1 cellular context compared by ENCODE assay signal in genomic region chr18:23437357-23438045, GRCh38.
A peak's percentile ranks its signal among the peaks of the same experiment; 100 is the strongest.
TF ChIP-seq lines count a peak whose summit lies in the region.

No MANE protein-coding gene starts in this region.

TF ChIP-seq in K562, 482 proteins besides CTCF, POLR2A, EP300 and RAD21 (continued from another document):
- TF ChIP-seq E2F6 (IDR thresholded peaks at IDR 0.05; ENCODE audit: borderline replicate concordance in 1 of 2, extremely low read depth in 1 of 2, insufficient read depth in 1 of 2, insufficient read length in 1 of 2, low read depth in 1 of 2, low read length in 1 of 2, poor library complexity in 1 of 2, severe bottlenecking in 1 of 2) = peak; percentile 93 to 96
- TF ChIP-seq MNT (conservative IDR thresholded peaks at IDR 0.05) = peak; percentile 99
- TF ChIP-seq MAFK (IDR thresholded peaks at IDR 0.05; ENCODE audit: low read length) = no peak
- no peak for TF ChIP-seq MCM3 (IDR thresholded peaks at IDR 0.05)
- TF ChIP-seq ZEB2 (IDR thresholded peaks at IDR 0.05) = peak; percentile 93
- TF ChIP-seq RCOR1 (IDR thresholded peaks at IDR 0.05; ENCODE audit: borderline replicate concordance in 1 of 2, low read depth in 2 of 2, low read length in 2 of 2) = peak in 1 of 2 experiments; percentile 34; a peak in 1 of 4 replicates
- peak; percentile 45 for TF ChIP-seq RFX1 (IDR thresholded peaks at IDR 0.05)
- 0 out of 2 replicates have a peak, but pooled peaks have one; percentile 19 for TF ChIP-seq MECOM (CRISPR knock-in tag; IDR thresholded peaks at IDR 0.05)
- TF ChIP-seq ARID4B (CRISPR knock-in tag; IDR thresholded peaks at IDR 0.05) = peak; percentile 73; the same call in 1 of the 2 replicates
- TF ChIP-seq NFRKB (IDR thresholded peaks at IDR 0.05; ENCODE audit: low read depth) = no peak
- peak; percentile 75; the same call in 1 of the 2 replicates for TF ChIP-seq PKNOX1 (IDR thresholded peaks at IDR 0.05)
- TF ChIP-seq ERF (CRISPR knock-in tag; IDR thresholded peaks at IDR 0.05) = 0 out of 2 replicates have a peak, but pooled peaks have one; percentile 55
- 0 out of 2 replicates have a peak, but pooled peaks have one; percentile 14 for TF ChIP-seq ETV5 (CRISPR knock-in tag; IDR thresholded peaks at IDR 0.05; ENCODE audit: low read depth)
- 0 out of 2 replicates have a peak, but pooled peaks have one; percentile 25 for TF ChIP-seq ZNF134 (CRISPR knock-in tag; conservative IDR thresholded peaks at IDR 0.05)
- TF ChIP-seq EP400 (IDR thresholded peaks at IDR 0.05) = peak; percentile 91
- TF ChIP-seq HMGN3 (IDR thresholded peaks at IDR 0.05; ENCODE audit: borderline replicate concordance, extremely low read depth, insufficient read length, low read depth, low read length) = peak; percentile 24
- TF ChIP-seq POLR2G (IDR thresholded peaks at IDR 0.05; ENCODE audit: low read depth, low read length) = peak; percentile 91
- TF ChIP-seq TBP (optimal IDR thresholded peaks at IDR 0.05; ENCODE audit: low read depth, low read length) = peak; percentile 2
- peak; percentile 66; the same call in 1 of the 2 replicates for TF ChIP-seq E2F4 (CRISPR knock-in tag; IDR thresholded peaks at IDR 0.05; ENCODE audit: low read depth)
- TF ChIP-seq CREB3L1 (IDR thresholded peaks at IDR 0.05; ENCODE audit: borderline replicate concordance, low read depth) = peak; percentile 82; the same call in 1 of the 2 replicates
- TF ChIP-seq ARID1B (IDR thresholded peaks at IDR 0.05) = 0 out of 2 replicates have a peak, but pooled peaks have one; percentile 6
- peak; percentile 44; the same call in 1 of the 2 replicates for TF ChIP-seq ESRRA (IDR thresholded peaks at IDR 0.05; ENCODE audit: borderline replicate concordance, low read depth)
- peak; percentile 99 for TF ChIP-seq RBBP5 (IDR thresholded peaks at IDR 0.05; ENCODE audit: borderline replicate concordance, insufficient read depth, low read length, poor library complexity, severe bottlenecking)
- peak; percentile 23 for TF ChIP-seq U2AF1 (optimal IDR thresholded peaks at IDR 0.05; ENCODE audit: low read depth, low read length)
- peak; percentile 73; the same call in 1 of the 2 replicates for TF ChIP-seq MTA3 (IDR thresholded peaks at IDR 0.05; ENCODE audit: borderline replicate concordance)
- TF ChIP-seq BCOR (IDR thresholded peaks at IDR 0.05) = peak; percentile 63; the same call in 1 of the 2 replicates
- TF ChIP-seq ELK3 (CRISPR knock-in tag; IDR thresholded peaks at IDR 0.05) = no peak
- TF ChIP-seq ZNF830 (CRISPR knock-in tag; IDR thresholded peaks at IDR 0.05) = 0 out of 2 replicates have a peak, but pooled peaks have one; percentile 70
- peak; percentile 61; the same call in 1 of the 2 replicates for TF ChIP-seq POLR2AphosphoS5 (IDR thresholded peaks at IDR 0.05; ENCODE audit: control insufficient read depth, insufficient read depth, low read depth, low read length)
- peak; percentile 62 for TF ChIP-seq CBFA2T2 (conservative IDR thresholded peaks at IDR 0.05)
- TF ChIP-seq TGIF2 (CRISPR knock-in tag; IDR thresholded peaks at IDR 0.05) = peak; percentile 63; the same call in 1 of the 2 replicates
- peak; percentile 77 for TF ChIP-seq MXD1 (CRISPR knock-in tag; IDR thresholded peaks at IDR 0.05; ENCODE audit: borderline replicate concordance, poor library complexity, severe bottlenecking)
- peak; percentile 87 for TF ChIP-seq LCOR (CRISPR knock-in tag; IDR thresholded peaks at IDR 0.05)
- peak; percentile 94 for TF ChIP-seq RAD51 (IDR thresholded peaks at IDR 0.05; ENCODE audit: borderline replicate concordance, low read depth)
- TF ChIP-seq NKRF (IDR thresholded peaks at IDR 0.05; ENCODE audit: borderline replicate concordance) = peak; percentile 97
- TF ChIP-seq DIDO1 (tag; IDR thresholded peaks at IDR 0.05; ENCODE audit: low read depth) = 0 out of 2 replicates have a peak, but pooled peaks have one; percentile 48
- TF ChIP-seq GTF3C2 (IDR thresholded peaks at IDR 0.05; ENCODE audit: borderline replicate concordance, extremely low read depth, insufficient read length) = no peak
- no peak for TF ChIP-seq SMAD2 (IDR thresholded peaks at IDR 0.05; ENCODE audit: low read depth, low read length)
TF ChIP-seq in K562: peak in this region for 111.
